In the genomic region with DNA sequence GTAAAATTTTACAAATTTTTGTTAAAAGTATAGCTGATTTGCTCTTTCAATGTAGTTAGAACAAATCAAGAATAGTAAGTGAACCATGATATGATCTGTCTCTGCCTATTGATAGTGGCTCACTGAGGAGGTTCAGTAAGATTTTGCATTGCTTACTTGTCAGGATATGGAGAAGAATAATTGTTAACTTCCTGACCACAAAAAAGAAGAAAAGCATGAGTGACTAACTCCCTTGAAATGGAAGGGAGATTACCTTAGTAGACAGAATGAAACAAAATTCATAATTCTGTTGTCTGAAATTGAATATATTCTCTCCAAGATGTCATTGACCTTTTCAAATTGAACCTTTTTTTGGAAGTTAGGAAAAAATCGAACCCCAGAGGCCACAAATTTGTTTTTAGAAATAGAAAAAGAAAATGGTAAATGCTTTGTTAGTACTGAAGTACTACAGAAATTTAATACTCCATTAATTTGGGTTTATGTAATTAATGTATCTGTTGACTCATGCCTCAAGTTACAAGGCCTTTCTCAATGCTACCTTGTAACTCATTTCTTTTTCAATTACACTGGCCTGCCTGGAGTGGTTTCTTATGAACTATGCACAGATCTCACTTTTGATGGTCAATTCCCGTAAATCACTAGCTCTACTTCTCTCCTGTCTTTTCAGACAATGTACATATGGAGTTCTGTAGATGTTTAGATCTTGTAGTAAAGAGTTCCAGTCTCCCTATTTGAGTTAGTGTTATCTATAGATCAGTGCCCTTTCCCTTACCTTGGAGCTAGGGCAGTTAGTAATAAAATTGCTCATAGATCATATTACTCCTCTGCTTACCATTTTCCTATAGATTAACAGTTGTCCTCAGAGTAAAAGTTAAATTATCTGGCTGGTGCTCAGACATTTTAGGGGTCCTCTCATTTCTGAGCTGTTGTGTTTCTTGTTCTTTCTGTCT, we compare ENCODE assay signal across 23 cellular contexts.
DNase-seq lines count a peak whose midpoint lies in the region; ATAC-seq, FAIRE-seq and TF ChIP-seq lines count a peak whose summit lies in the region.
"Had no signal": no experiment of that assay in that cellular context is flagged by ENCODE, and none has a peak within 500 bp of the region (broad histone marks: within the 10 kb centered on the region; RNA-seq: fewer than 3 reads in every experiment).

No MANE protein-coding gene starts in this region.

- H3K36me3 ChIP-seq in astrocyte (ENCODE audit: insufficient read depth, low read length), result no peaks in the 10 kb centered on the region
- H3K36me3 ChIP-seq in keratinocyte (ENCODE audit: control insufficient read depth in 2 of 2, extremely low read depth in 1 of 2, insufficient read depth in 2 of 2, low read length in 2 of 2), result no peaks in the 10 kb centered on the region
- H3K36me3 ChIP-seq: ascending aorta, pancreas had no signal

- H3K9ac ChIP-seq in astrocyte (ENCODE audit: low read length) (no peak overlapping the region), keratinocyte (ENCODE audit: control insufficient read depth, extremely low read depth, insufficient read depth, low read length) (peak overlapping the region; percentile 25)

- H3K9me3 ChIP-seq in astrocyte (ENCODE audit: insufficient read depth, low read depth, low read length), result no peaks in the 10 kb centered on the region
- H3K9me3 ChIP-seq in keratinocyte (ENCODE audit: control insufficient read depth, low read depth, low read length), result no peaks in the 10 kb centered on the region
- H3K9me3 ChIP-seq: pancreas had no signal

- no peaks in the 10 kb centered on the region for H3K36me3 Mint-ChIP-seq in astrocyte (ENCODE audit: low read depth, unreplicated experiment)
- H3K36me3 Mint-ChIP-seq: naive B cell had no signal

- intact Hi-C loops in left ventricle myocardium superior (cut with micrococcal nuclease), result no loop called here

- dilution Hi-C loops in keratinocyte (cut with MboI; ENCODE audit: extremely low pct_ligation_motif_present, low sequenced_read_pairs), result no loop called here

- no peak overlapping the region for H3K27ac ChIP-seq in astrocyte (ENCODE audit: low read depth, low read length)
- peak overlapping the region; percentile 84 for H3K27ac ChIP-seq in keratinocyte (ENCODE audit: control insufficient read depth, insufficient read depth, low read length)
- H3K27ac ChIP-seq: ascending aorta, HL-60, pancreas had no signal

- peaks cover 2% of the 10 kb centered on the region for H3K27me3 Mint-ChIP-seq in astrocyte (ENCODE audit: low read depth, unreplicated experiment)
- H3K27me3 Mint-ChIP-seq: activated CD4-positive, alpha-beta T cell treated with anti-CD3 and anti-CD28 coated beads, Interleukin-2, amount 10 ng/mL, durations not matched to agents 7 days and 5 days; dendritic cell treated with granulocyte-macrophage colony-stimulating factor and Interleukin-4, amounts not matched to agents 40 ng/mL and 50 ng/mL, for 4 days; naive B cell had no signal

- no peaks in the 10 kb centered on the region for H3K4me1 ChIP-seq in astrocyte (ENCODE audit: insufficient read depth, low read length)
- H3K4me1 ChIP-seq in keratinocyte (ENCODE audit: control insufficient read depth, extremely low read depth, insufficient read depth, low read length), result peaks cover 31% of the 10 kb centered on the region
- H3K4me1 ChIP-seq: ascending aorta, pancreas had no signal

- H3K4me2 ChIP-seq in astrocyte (ENCODE audit: low read length) (no peak overlapping the region), keratinocyte (ENCODE audit: control insufficient read depth, extremely low read depth, insufficient read depth, low read depth, low read length) (peak overlapping the region; percentile 66)

- no peaks in the 10 kb centered on the region for H3K9me1 ChIP-seq in keratinocyte (ENCODE audit: control insufficient read depth, extremely low read depth, insufficient read depth, low read length)

- no peak overlapping the region for H3K4me3 ChIP-seq in Jurkat, Clone E6-1 (ENCODE audit: low read length)
- H3K4me3 ChIP-seq in astrocyte (ENCODE audit: insufficient read depth, low read depth, low read length) (no peak overlapping the region), keratinocyte (ENCODE audit: control insufficient read depth in 2 of 3, extremely low read depth in 1 of 3, insufficient read depth in 2 of 3, low read depth in 1 of 3, low read length in 3 of 3) (peak overlapping the region in 2 of 3 experiments; percentile 3 to 12)
- H3K4me3 ChIP-seq: ascending aorta, K562, pancreas had no signal

- peaks cover 14% of the 10 kb centered on the region for H3K4me1 Mint-ChIP-seq in astrocyte (ENCODE audit: low read depth, unreplicated experiment)
- H3K4me1 Mint-ChIP-seq: activated CD4-positive, alpha-beta T cell treated with anti-CD3 and anti-CD28 coated beads, Interleukin-2, amount 10 ng/mL, durations not matched to agents 7 days and 5 days; H9; naive B cell had no signal

- TF ChIP-seq CTCF in astrocyte (IDR thresholded peaks at IDR 0.05; ENCODE audit: insufficient read depth, low read depth, low read length) (no peak), keratinocyte (optimal IDR thresholded peaks at IDR 0.05 in 1 of 3, IDR thresholded peaks at IDR 0.05 in 1 of 3, conservative IDR thresholded peaks at IDR 0.05 in 1 of 3; ENCODE audit: extremely low read depth in 1 of 3, insufficient read depth in 2 of 3, low read length in 3 of 3) (no peak)

- H3K79me2 ChIP-seq in astrocyte (ENCODE audit: insufficient read depth, low read length), result no peaks in the 10 kb centered on the region
- H3K79me2 ChIP-seq in keratinocyte (ENCODE audit: control insufficient read depth, insufficient read depth, low read length), result no peaks in the 10 kb centered on the region

- no peak overlapping the region for H3K27ac Mint-ChIP-seq in astrocyte (ENCODE audit: unreplicated experiment)
- H3K27ac Mint-ChIP-seq: activated CD4-positive, alpha-beta T cell treated with anti-CD3 and anti-CD28 coated beads, Interleukin-2, amount 10 ng/mL, durations not matched to agents 7 days and 5 days; dendritic cell treated with granulocyte-macrophage colony-stimulating factor and Interleukin-4, amounts not matched to agents 40 ng/mL and 50 ng/mL, for 4 days; H9; naive B cell had no signal

- no peak overlapping the region for H3K4me3 Mint-ChIP-seq in astrocyte (ENCODE audit: unreplicated experiment)
- H3K4me3 Mint-ChIP-seq: activated CD4-positive, alpha-beta T cell treated with anti-CD3 and anti-CD28 coated beads, Interleukin-2, amount 10 ng/mL, durations not matched to agents 7 days and 5 days; dendritic cell treated with granulocyte-macrophage colony-stimulating factor and Interleukin-4, amounts not matched to agents 40 ng/mL and 50 ng/mL, for 4 days; H9; naive B cell had no signal

- H2AFZ ChIP-seq in astrocyte (ENCODE audit: low read depth, low read length) (no peak overlapping the region), keratinocyte (ENCODE audit: control insufficient read depth, low read length) (peak overlapping the region; percentile 80)

- DNase-seq in Daoy (ENCODE audit: low read depth) (peak; percentile 2), astrocyte (ENCODE audit: low read depth) (peak; percentile 69), keratinocyte (ENCODE audit: low read depth, low spot score) (no peak), occipital lobe (lab: John Stamatoyannopoulos, UW) (no peak), left ventricle myocardium superior (no peak)
- peak; percentile 32 for DNase-seq in Jurkat, Clone E6-1 (ENCODE audit: low read depth, low spot score)
- DNase-seq: activated CD4-positive, alpha-beta T cell treated with anti-CD3 and anti-CD28 coated beads, Interleukin-2, amount 10 ng/mL, durations not matched to agents 7 days and 5 days; activated naive CD4-positive, alpha-beta T cell; DND-41; H9; naive B cell; NCI-H1092 treated with DMSO at 0.1 percent for 48 hours; NCI-H2171; NCI-H82; pancreas; stimulated activated CD4-positive, alpha-beta T cell treated with anti-CD3 and anti-CD28 coated beads, Interleukin-4, amount 100 ng/mL, for 1 hour had no signal

- peaks cover 9% of the 10 kb centered on the region for H3K9me3 Mint-ChIP-seq in astrocyte (ENCODE audit: unreplicated experiment)
- H3K9me3 Mint-ChIP-seq: activated CD4-positive, alpha-beta T cell treated with anti-CD3 and anti-CD28 coated beads, Interleukin-2, amount 10 ng/mL, durations not matched to agents 7 days and 5 days; dendritic cell treated with granulocyte-macrophage colony-stimulating factor and Interleukin-4, amounts not matched to agents 40 ng/mL and 50 ng/mL, for 4 days had no signal

- H3K27me3 ChIP-seq in astrocyte (ENCODE audit: insufficient read depth, low read length) (no peaks in the 10 kb centered on the region), keratinocyte (ENCODE audit: control insufficient read depth, extremely low read depth, insufficient read depth, low read length) (no peaks in the 10 kb centered on the region)
- H3K27me3 ChIP-seq: ascending aorta, pancreas had no signal

- no peaks in the 10 kb centered on the region for H4K20me1 ChIP-seq in astrocyte (ENCODE audit: insufficient read depth, low read length)
- H4K20me1 ChIP-seq in keratinocyte (ENCODE audit: control insufficient read depth, extremely low read depth, insufficient read depth, low read length), result no peaks in the 10 kb centered on the region

- ATAC-seq in GM21825 (IDR thresholded peaks at IDR 0.05; ENCODE audit: unreplicated experiment) (no peak), HG03457 (IDR thresholded peaks at IDR 0.05; ENCODE audit: unreplicated experiment) (no peak), left ventricle myocardium superior (no peak)
- ATAC-seq: K562, pancreas had no signal

- FAIRE-seq in astrocyte (lab: Jason Lieb, UNC), result no peak
- peak; percentile 83 for FAIRE-seq in keratinocyte (lab: Jason Lieb, UNC)
- FAIRE-seq: K562, pancreas, TTC549 had no signal

Comparison
In these comparisons a context has a peak if more than half of its experiments do, and no peak if none do; other contexts are left out.
1. DNase-seq: peak in Daoy (single experiment), Jurkat, Clone E6-1 (single experiment) and astrocyte (single experiment); none in keratinocyte (single experiment), occipital lobe (single experiment) and left ventricle myocardium superior (single experiment).
2. H3K4me3 ChIP-seq: peak in keratinocyte (2 of 3); none in Jurkat, Clone E6-1 (single experiment) and astrocyte (single experiment).